In genomic region chr2:15633971-15634346, GRCh38 we compare ENCODE assay signal across 27 cellular contexts.
"Had no signal": no experiment of that assay in that cellular context is flagged by ENCODE, and none has a peak within 500 bp of the region (broad histone marks: within the 10 kb centered on the region; RNA-seq: fewer than 3 reads in every experiment).

No MANE protein-coding gene starts in this region.

- H3K27me3 ChIP-seq: left lung, neural progenitor cell, neutrophil, right atrium auricular region, right lobe of liver, stomach, testis, thyroid gland, transverse colon, upper lobe of right lung had no signal

- H3K4me3 Mint-ChIP-seq: naive B cell; natural killer cell; nephron progenitor cell; neural progenitor cell; stimulated activated naive B cell treated with anti-CD40 and anti-IgM and Interleukin-4, amounts not matched to agents 10 μg/mL and 1 μg/mL and 100 μg/mL, for 72 hours had no signal

- H3K27ac Mint-ChIP-seq: immature natural killer cell; natural killer cell; neural progenitor cell; stimulated activated naive B cell treated with anti-CD40 and anti-IgM and Interleukin-4, amounts not matched to agents 10 μg/mL and 1 μg/mL and 100 μg/mL, for 72 hours had no signal

- ATAC-seq: left colon; left lung; lower lobe of right lung; natural killer cell; psoas muscle; stimulated activated naive B cell treated with anti-CD40 and anti-IgM and Interleukin-4, amounts not matched to agents 10 μg/mL and 1 μg/mL and 100 μg/mL, for 72 hours; stimulated activated naive CD8-positive, alpha-beta T cell treated with anti-CD3 and anti-CD28 coated beads, Interleukin-15, Interleukin-2, amounts not matched to agents 100 U/mL and 50 U/mL, for 24 hours; upper lobe of right lung had no signal

- H3K27me3 Mint-ChIP-seq: naive B cell; stimulated activated naive B cell treated with anti-CD40 and anti-IgM and Interleukin-4, amounts not matched to agents 10 μg/mL and 1 μg/mL and 100 μg/mL, for 72 hours had no signal

- H3K4me3 ChIP-seq: left lung, lower lobe of right lung, neural progenitor cell, psoas muscle, right atrium auricular region, right lobe of liver, smooth muscle cell, stomach, testis, thyroid gland, transverse colon, upper lobe of right lung had no signal

- H3K79me2 ChIP-seq: parathyroid adenoma had no signal

- H3K9me3 ChIP-seq: left lung, lower lobe of right lung, neutrophil, psoas muscle, right atrium auricular region, right lobe of liver, stomach, testis, thyroid gland, transverse colon, upper lobe of right lung had no signal

- H3K4me1 ChIP-seq: parathyroid adenoma had no signal

- H3K4me1 Mint-ChIP-seq: stimulated activated naive B cell treated with anti-CD40 and anti-IgM and Interleukin-4, amounts not matched to agents 10 μg/mL and 1 μg/mL and 100 μg/mL, for 72 hours had no signal

- DNase-seq: hypothalamus; immature natural killer cell; kidney; left colon; left lung; lower lobe of right lung; mesenchymal stem cell; naive B cell; natural killer cell; nephron progenitor cell; occipital lobe; psoas muscle; right lobe of liver; stimulated activated CD4-positive, alpha-beta T cell treated with anti-CD3 and anti-CD28 coated beads, Interleukin-1b, Interleukin-23, amount 100 ng/mL, for 48 hours; stimulated activated CD4-positive, alpha-beta T cell treated with anti-CD3 and anti-CD28 coated beads, Interleukin-4, amount 100 ng/mL, for 1 hour; stimulated activated naive B cell treated with anti-CD40 and anti-IgM and Interleukin-4, amounts not matched to agents 10 μg/mL and 1 μg/mL and 100 μg/mL, for 72 hours; stimulated activated naive CD8-positive, alpha-beta T cell treated with anti-CD3 and anti-CD28 coated beads, Interleukin-15, Interleukin-2, amounts not matched to agents 100 U/mL and 50 U/mL, for 24 hours; stomach; testis; thyroid gland; transverse colon; upper lobe of right lung had no signal

- H3K9me3 Mint-ChIP-seq: immature natural killer cell; naive B cell; natural killer cell; neural progenitor cell; stimulated activated naive B cell treated with anti-CD40 and anti-IgM and Interleukin-4, amounts not matched to agents 10 μg/mL and 1 μg/mL and 100 μg/mL, for 72 hours had no signal

- H2AFZ ChIP-seq: neural progenitor cell, parathyroid adenoma had no signal

- H3K9ac ChIP-seq: neural progenitor cell, parathyroid adenoma had no signal

- H3K4me2 ChIP-seq: neural progenitor cell, smooth muscle cell had no signal

- H3K27ac ChIP-seq: left lung, lower lobe of right lung, neural progenitor cell, neutrophil, parathyroid adenoma, psoas muscle, right atrium auricular region, right lobe of liver, stomach, testis, transverse colon, upper lobe of right lung had no signal
